In genomic region chr7:20786049-20786412, GRCh38 we compare ENCODE assay signal across 9 cellular contexts. TPM values are rescaled to one million over a fixed set of nuclear protein-coding genes. Genes with fewer than 3 reads are reported as not detected.
DNase-seq lines count a peak whose midpoint lies in the region; ATAC-seq and TF ChIP-seq lines count a peak whose summit lies in the region.
"Had no signal": no experiment of that assay in that cellular context is flagged by ENCODE, and none has a peak within 500 bp of the region (broad histone marks: within the 10 kb centered on the region; RNA-seq: fewer than 3 reads in every experiment).

No MANE protein-coding gene starts in this region.

- peak overlapping the region; percentile 84 for H2AFZ ChIP-seq in HCT116 (ENCODE audit: low read depth, low read length, poor library complexity, severe bottlenecking)

- DNase-seq in AG04449 (ENCODE audit: low read depth, low spot score) (no peak), HCT116 (ENCODE audit: low read depth, low spot score) (no peak), mesothelial cell of epicardium (ENCODE audit: low spot score in 2 of 2, unreplicated experiment in 2 of 2) (no peak), DMS79 (lab: John Stamatoyannopoulos, UW) (no peak), NCI-H146 (lab: John Stamatoyannopoulos, UW) (no peak), foreskin melanocyte (no peak)

- intact Hi-C loops in HCT116 (cut with micrococcal nuclease), result no loop called here

- no peaks in the 10 kb centered on the region for H3K79me2 ChIP-seq in HCT116 (ENCODE audit: insufficient read depth, low read length)

- 0 out of 2 replicates have a peak, but pooled peaks cover 5% of the 10 kb centered on the region for H3K27me3 ChIP-seq in HCT116 (ENCODE audit: insufficient read depth, low read length)

- H3K9me3 ChIP-seq in HCT116 (ENCODE audit: control insufficient read depth in 1 of 2, insufficient read depth in 1 of 2, low read depth in 1 of 2, low read length in 2 of 2), result no peaks in the 10 kb centered on the region

- POLR2A ChIA-PET in AG04449 (lab: Yijun Ruan, JAX) (no interaction called here), HCT116 (lab: Charles Lee) (no interaction called here)

- H3K4me3 ChIP-seq in AG04449 (ENCODE audit: low read depth, low read length) (peak overlapping the region; percentile 42), HCT116 (replicated peaks in 1 of 2; ENCODE audit: low read depth in 1 of 2, low read length in 2 of 2) (peak overlapping the region; percentile 45 to 58)

- TF ChIP-seq RAD21 in HCT116 (IDR thresholded peaks at IDR 0.05; ENCODE audit: low read depth), result no peak

- H3K4me1 ChIP-seq in HCT116 (ENCODE audit: control insufficient read depth in 1 of 2, insufficient read depth in 2 of 2, low read length in 2 of 2), result peaks cover 2 to 12% of the 10 kb centered on the region in 2 experiments; a peak in 1 of 4 replicates

- H3K27ac Mint-ChIP-seq in brain (peak overlapping the region; percentile 11 to 98 (median 81)), mesothelial cell of epicardium (no peak overlapping the region)

- no peaks in the 10 kb centered on the region for H3K9me2 ChIP-seq in HCT116 (ENCODE audit: insufficient read depth)

- TF ChIP-seq CTCF in AG04449 (IDR thresholded peaks at IDR 0.05; ENCODE audit: insufficient read depth, low read length, missing control alignments), result no peak
- no peak for TF ChIP-seq CTCF in HCT116 (IDR thresholded peaks at IDR 0.05 in 2 of 3, conservative IDR thresholded peaks at IDR 0.05 in 1 of 3; ENCODE audit: borderline replicate concordance in 1 of 3, insufficient read depth in 1 of 3, low read depth in 2 of 3, low read length in 2 of 3)
- TF ChIP-seq CTCF in brain (conservative IDR thresholded peaks at IDR 0.05), result no peak
- TF ChIP-seq CTCF in mesothelial cell of epicardium (IDR thresholded peaks at IDR 0.05; ENCODE audit: unreplicated experiment), result no peak

- ATAC-seq in HCT116 (no peak), HG02678 (IDR thresholded peaks at IDR 0.05; ENCODE audit: unreplicated experiment) (no peak)

- peaks cover 0 to 7% (median 0%) of the 10 kb centered on the region in 5 experiments for H3K9me3 Mint-ChIP-seq in brain
- no peaks in the 10 kb centered on the region for H3K9me3 Mint-ChIP-seq in mesothelial cell of epicardium

- H3K27ac ChIP-seq in HCT116 (ENCODE audit: low read depth, low read length), result no peak overlapping the region

- peaks cover 21% of the 10 kb centered on the region for H3K36me3 Mint-ChIP-seq in brain
- H3K36me3 Mint-ChIP-seq in mesothelial cell of epicardium, result no peaks in the 10 kb centered on the region

- H3K27me3 Mint-ChIP-seq in brain, result peaks cover 87% of the 10 kb centered on the region
- H3K27me3 Mint-ChIP-seq in mesothelial cell of epicardium (ENCODE audit: low read depth), result peaks cover 94% of the 10 kb centered on the region

- peak overlapping the region; percentile 87 to 97 (median 88) for H3K4me3 Mint-ChIP-seq in brain
- H3K4me3 Mint-ChIP-seq in mesothelial cell of epicardium, result peak overlapping the region; percentile 48

- no peaks in the 10 kb centered on the region for H4K20me1 ChIP-seq in HCT116 (ENCODE audit: insufficient read depth)

- H3K36me3 ChIP-seq in HCT116 (ENCODE audit: control insufficient read depth in 1 of 2, insufficient read depth in 2 of 2, low read length in 2 of 2), result no peaks in the 10 kb centered on the region

- CTCF ChIA-PET in AG04449 (lab: Yijun Ruan, JAX), result no interaction called here
- CTCF ChIA-PET in HCT116 (lab: Charles Lee), result no interaction called here

- BruUV-seq in HCT116 (replicated peaks; lab: Mats Ljungman, UMichigan), result no TSS peak

- peak overlapping the region; percentile 23; the same call in 1 of the 2 replicates for H3K9ac ChIP-seq in HCT116 (ENCODE audit: low read length)

- H3K4me1 Mint-ChIP-seq in brain (peaks cover 62% of the 10 kb centered on the region), mesothelial cell of epicardium (peaks cover 21% of the 10 kb centered on the region)

- no peak for TF ChIP-seq POLR2A in HCT116 (IDR thresholded peaks at IDR 0.05; ENCODE audit: borderline replicate concordance, extremely low read depth, insufficient read depth, insufficient read length)

- RAD21 ChIA-PET in HCT116 (lab: Charles Lee; ENCODE audit: low non-redundant PET in 1 of 2, low total read pairs in 2 of 2, uncharacterized antibody in 2 of 2, unreplicated experiment in 2 of 2), result no interaction called here

- H3K4me2 ChIP-seq in HCT116 (ENCODE audit: low read length), result peak overlapping the region; percentile 74

TF ChIP-seq in HCT116, 20 proteins besides CTCF, POLR2A, EP300 and RAD21:
- no peak for TF ChIP-seq ELF1 (IDR thresholded peaks at IDR 0.05; ENCODE audit: borderline replicate concordance, low read depth)

RNA-seq across cellular contexts. Expression of gene SP8, which starts 0.7 kb away (rescaled TPM):
- 0.76 TPM for total RNA-seq in HCT116 (2021; ENCODE audit: unreplicated experiment)
- polyA plus RNA-seq in HCT116 (2012), result 0.08 and 0.14 TPM in 2 replicates
- polyA plus RNA-seq in brain (ENCODE audit: insufficient read depth, low read depth, low replicate concordance), result 1.2 TPM
- not detected in 3 replicates for total RNA-seq in mesothelial cell of epicardium
- total RNA-seq: NCI-H460 had no signal
